16 cellular contexts compared by ENCODE assay signal in the genomic region with DNA sequence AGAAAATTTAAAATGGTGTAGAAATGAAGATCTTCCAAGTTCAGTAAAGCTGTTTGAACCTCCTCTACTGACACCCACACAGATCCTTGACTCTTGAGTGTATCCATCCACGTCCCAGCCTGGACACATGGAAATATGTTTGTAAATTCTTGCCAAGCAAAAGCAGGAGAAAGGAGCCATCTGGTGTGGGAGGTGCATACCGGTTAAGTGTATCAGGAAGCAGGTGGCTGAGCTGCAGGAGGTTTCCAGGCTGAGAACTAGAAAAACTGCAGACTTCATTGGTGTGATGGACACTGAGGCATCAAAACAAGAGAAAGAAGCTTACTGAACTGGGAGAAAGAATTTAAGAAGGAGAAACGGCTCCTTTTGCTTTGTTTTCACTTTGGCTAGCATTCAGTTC.
DNase-seq lines count a peak whose midpoint lies in the region; ATAC-seq and TF ChIP-seq lines count a peak whose summit lies in the region.
"Had no signal": no experiment of that assay in that cellular context is flagged by ENCODE, and none has a peak within 500 bp of the region (broad histone marks: within the 10 kb centered on the region; RNA-seq: fewer than 3 reads in every experiment).

No MANE protein-coding gene starts in this region.

- no peaks in the 10 kb centered on the region for H3K36me3 ChIP-seq in H7 (replicated peaks; ENCODE audit: control insufficient read depth, insufficient read depth, low read length)

- no peak for ATAC-seq in GM18505 (IDR thresholded peaks at IDR 0.05; ENCODE audit: unreplicated experiment)
- no peak for ATAC-seq in naive thymus-derived CD8-positive, alpha-beta T cell
- ATAC-seq: activated CD4-positive, alpha-beta T cell treated with anti-CD3 and anti-CD28 coated beads for 36 hours; activated T-helper 17 cell treated with anti-CD3 and anti-CD28 coated beads, Interleukin-2, amount 50 U/mL, for 72 hours; right cardiac atrium had no signal

- no peaks in the 10 kb centered on the region for H3K36me3 Mint-ChIP-seq in naive thymus-derived CD8-positive, alpha-beta T cell
- H3K36me3 Mint-ChIP-seq: activated naive CD8-positive, alpha-beta T cell treated with anti-CD3 and anti-CD28 coated beads, Interleukin-2, amount 10 ng/mL, durations not matched to agents 7 days and 5 days; brain had no signal

- H3K27ac Mint-ChIP-seq in naive thymus-derived CD8-positive, alpha-beta T cell = no peak overlapping the region
- H3K27ac Mint-ChIP-seq: activated CD4-positive, alpha-beta T cell treated with anti-CD3 and anti-CD28 coated beads for 36 hours; activated naive CD8-positive, alpha-beta T cell treated with anti-CD3 and anti-CD28 coated beads, Interleukin-2, amount 10 ng/mL, durations not matched to agents 7 days and 5 days; activated T-helper 17 cell treated with anti-CD3 and anti-CD28 coated beads, Interleukin-2, amount 50 U/mL, for 72 hours had no signal

- no peaks in the 10 kb centered on the region for H3K27me3 ChIP-seq in H7 (ENCODE audit: control insufficient read depth, insufficient read depth, low read length)

- TF ChIP-seq POLR2A in GM18505 (IDR thresholded peaks at IDR 0.05; ENCODE audit: borderline replicate concordance, extremely low read depth, insufficient read depth, insufficient read length) = no peak

- H3K4me1 Mint-ChIP-seq in naive thymus-derived CD8-positive, alpha-beta T cell = no peaks in the 10 kb centered on the region
- H3K4me1 Mint-ChIP-seq: activated CD4-positive, alpha-beta T cell treated with anti-CD3 and anti-CD28 coated beads for 36 hours; activated naive CD8-positive, alpha-beta T cell treated with anti-CD3 and anti-CD28 coated beads, Interleukin-2, amount 10 ng/mL, durations not matched to agents 7 days and 5 days; activated T-helper 17 cell treated with anti-CD3 and anti-CD28 coated beads, Interleukin-2, amount 50 U/mL, for 72 hours had no signal

- peaks cover 0 to 10% (median 4%) of the 10 kb centered on the region in 9 donors for H3K9me3 Mint-ChIP-seq in naive thymus-derived CD8-positive, alpha-beta T cell
- H3K9me3 Mint-ChIP-seq: activated naive CD8-positive, alpha-beta T cell treated with anti-CD3 and anti-CD28 coated beads, Interleukin-2, amount 10 ng/mL, durations not matched to agents 7 days and 5 days; brain had no signal

- POLR2A ChIA-PET in naive thymus-derived CD8-positive, alpha-beta T cell (lab: Charles Lee) = no interaction called here

- no peak overlapping the region for H3K4me3 ChIP-seq in H7 (ENCODE audit: insufficient read depth, low read depth, low read length)

- DNase-seq in D341Med (ENCODE audit: low spot score) (peak; percentile 38), H7 (peak; percentile 13), NCI-H510A (lab: John Stamatoyannopoulos, UW) (peak; percentile 3), cerebellar cortex (ENCODE audit: low spot score) (peak; percentile 98), OCI-M2 (lab: John Stamatoyannopoulos, UW; ENCODE audit: unreplicated experiment) (no peak), KBM-7 (no peak)
- DNase-seq in naive thymus-derived CD8-positive, alpha-beta T cell = no peak
- DNase-seq: activated CD4-positive, alpha-beta T cell treated with anti-CD3 and anti-CD28 coated beads for 36 hours; activated naive CD8-positive, alpha-beta T cell treated with anti-CD3 and anti-CD28 coated beads, Interleukin-2, amount 10 ng/mL, durations not matched to agents 7 days and 5 days; hypothalamus; kidney; NK-92 treated with Interleukin-12 subunit alpha and Interleukin-12 subunit beta, amount 100 ng/mL, for 24 hours; right cardiac atrium had no signal

- in situ Hi-C loops in KBM-7 (cut with MboI; ENCODE audit: low pct_unique_long_range_greater_than_20kb, low sequenced_read_pairs) = no loop called here

- no peak overlapping the region for H3K4me3 Mint-ChIP-seq in naive thymus-derived CD8-positive, alpha-beta T cell
- H3K4me3 Mint-ChIP-seq: activated CD4-positive, alpha-beta T cell treated with anti-CD3 and anti-CD28 coated beads for 36 hours; activated naive CD8-positive, alpha-beta T cell treated with anti-CD3 and anti-CD28 coated beads, Interleukin-2, amount 10 ng/mL, durations not matched to agents 7 days and 5 days; activated T-helper 17 cell treated with anti-CD3 and anti-CD28 coated beads, Interleukin-2, amount 50 U/mL, for 72 hours; brain had no signal

- H3K27me3 Mint-ChIP-seq in naive thymus-derived CD8-positive, alpha-beta T cell = peaks cover 0 to 7% (median 0%) of the 10 kb centered on the region in 5 donors
- H3K27me3 Mint-ChIP-seq: activated CD4-positive, alpha-beta T cell treated with anti-CD3 and anti-CD28 coated beads for 36 hours; activated naive CD8-positive, alpha-beta T cell treated with anti-CD3 and anti-CD28 coated beads, Interleukin-2, amount 10 ng/mL, durations not matched to agents 7 days and 5 days; activated T-helper 17 cell treated with anti-CD3 and anti-CD28 coated beads, Interleukin-2, amount 50 U/mL, for 72 hours; brain had no signal

Comparison
In these comparisons a context has a peak if more than half of its experiments do, and no peak if none do; other contexts are left out.
1. DNase-seq: peak in D341Med (single experiment), H7 (single experiment), NCI-H510A (single experiment) and cerebellar cortex (single experiment); none in OCI-M2 (single experiment), KBM-7 (single experiment) and naive thymus-derived CD8-positive, alpha-beta T cell (0 of 10).